9 cellular contexts compared by ENCODE assay signal in the genomic region with DNA sequence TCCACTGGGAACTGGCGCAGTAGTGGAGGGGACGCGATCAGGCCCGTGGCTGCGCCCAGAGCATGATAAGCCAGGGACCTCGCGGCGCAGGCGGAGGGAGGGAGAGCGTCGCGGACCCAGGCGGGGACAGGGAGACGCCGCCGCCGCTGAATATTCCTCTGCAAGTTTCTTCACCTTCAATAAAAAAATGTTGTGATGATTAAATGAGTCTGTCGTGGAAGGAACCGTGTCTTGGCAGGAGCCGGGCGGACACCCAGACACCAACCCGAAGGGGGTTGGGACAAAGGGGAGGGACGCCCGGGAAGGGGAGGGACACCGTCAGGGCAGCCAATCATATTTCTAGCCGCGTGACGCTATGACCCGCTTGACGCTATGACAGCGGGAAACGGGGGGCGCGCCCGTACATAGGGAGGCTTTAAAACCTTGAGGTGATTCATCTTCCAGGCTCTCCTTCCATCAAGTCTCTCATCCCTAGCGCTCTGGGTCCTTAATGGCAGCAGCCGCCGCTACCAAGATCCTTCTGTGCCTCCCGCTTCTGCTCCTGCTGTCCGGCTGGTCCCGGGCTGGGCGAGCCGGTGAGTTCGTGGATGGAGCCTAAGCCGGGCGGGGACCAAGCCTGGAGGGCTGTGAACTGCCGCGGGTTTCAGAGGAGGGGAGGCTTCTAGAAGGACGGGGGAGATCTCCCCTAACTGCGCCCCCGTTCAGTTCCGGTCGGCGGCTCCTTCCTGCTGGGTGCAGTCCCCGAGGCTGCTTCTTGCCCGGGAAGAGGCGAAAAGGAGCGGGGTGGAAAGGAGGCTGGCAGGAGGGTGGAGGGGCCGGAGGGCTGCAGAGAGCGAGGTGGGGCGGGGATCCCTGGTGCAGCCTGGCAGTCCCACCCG. TPM values are rescaled to one million over a fixed set of nuclear protein-coding genes. Genes with fewer than 3 reads are reported as not detected.
DNase-seq lines count a peak whose midpoint lies in the region; ATAC-seq, FAIRE-seq and TF ChIP-seq lines count a peak whose summit lies in the region.
"Had no signal": no experiment of that assay in that cellular context is flagged by ENCODE, and none has a peak within 500 bp of the region (broad histone marks: within the 10 kb centered on the region; RNA-seq: fewer than 3 reads in every experiment).

A gene with protein sequence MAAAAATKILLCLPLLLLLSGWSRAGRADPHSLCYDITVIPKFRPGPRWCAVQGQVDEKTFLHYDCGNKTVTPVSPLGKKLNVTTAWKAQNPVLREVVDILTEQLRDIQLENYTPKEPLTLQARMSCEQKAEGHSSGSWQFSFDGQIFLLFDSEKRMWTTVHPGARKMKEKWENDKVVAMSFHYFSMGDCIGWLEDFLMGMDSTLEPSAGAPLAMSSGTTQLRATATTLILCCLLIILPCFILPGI (plus strand): TSS at position 432 of the 878 bp plus-strand sequence. CDS start 59 bp downstream, at position 491.

- no TSS peak for BruUV-seq in endothelial cell of umbilical vein (replicated peaks; lab: Mats Ljungman, UMichigan)

- no peak for ATAC-seq in GM21825 (IDR thresholded peaks at IDR 0.05; ENCODE audit: unreplicated experiment)

- H3K36me3 ChIP-seq in OCI-LY3 (replicated peaks; ENCODE audit: low read depth, low read length) (no peaks in the 10 kb centered on the region), endothelial cell of umbilical vein (ENCODE audit: control insufficient read depth in 2 of 2, extremely low read depth in 1 of 2, insufficient read depth in 2 of 2, low read length in 2 of 2) (peaks cover 0 to 3% of the 10 kb centered on the region in 2 experiments)

- H4K20me1 ChIP-seq in OCI-LY3 (ENCODE audit: insufficient read depth, low read length) (no peaks in the 10 kb centered on the region), endothelial cell of umbilical vein (replicated peaks; ENCODE audit: control insufficient read depth, extremely low read depth, insufficient read depth, low read length) (no peaks in the 10 kb centered on the region)

- intact Hi-C loops in endothelial cell of umbilical vein (cut with micrococcal nuclease): loop anchor here (1.0 to 2.0 kb wide), 2 partner anchors 19 to 63 kb away; no protein-coding TSS in a partner anchor

- POLR2A ChIA-PET in endothelial cell of umbilical vein (lab: Charles Lee): no interaction called here

- H3K4me2 ChIP-seq in OCI-LY3 (ENCODE audit: low read length): peak within 1 kb of the TSS; percentile 73
- peak within 1 kb of the TSS; percentile 90 for H3K4me2 ChIP-seq in endothelial cell of umbilical vein (ENCODE audit: insufficient read depth, low read length)

- peak; percentile 98 for FAIRE-seq in endothelial cell of umbilical vein (lab: Jason Lieb, UNC)
- FAIRE-seq: TTC549 had no signal

- H3K4me1 ChIP-seq in OCI-LY3 (ENCODE audit: low read length) (peaks cover 19% of the 10 kb centered on the region), endothelial cell of umbilical vein (ENCODE audit: control insufficient read depth, extremely low read depth, insufficient read depth, low read length) (peaks cover 14% of the 10 kb centered on the region)

- H3K9me1 ChIP-seq in endothelial cell of umbilical vein (replicated peaks; ENCODE audit: control insufficient read depth, extremely low read depth, insufficient read depth, low read length): no peaks in the 10 kb centered on the region

- TF ChIP-seq CTCF in OCI-LY3 (IDR thresholded peaks at IDR 0.05; ENCODE audit: low read depth, low read length) (no peak), endothelial cell of umbilical vein (IDR thresholded peaks at IDR 0.05; ENCODE audit: extremely low read depth in 1 of 2, insufficient read depth in 1 of 2, low read depth in 1 of 2, low read length in 2 of 2) (no peak)

- DNase-seq in D341Med (ENCODE audit: low spot score) (peak; percentile 87), HUDEP-2 (lab: John Stamatoyannopoulos, UW; ENCODE audit: unreplicated experiment in 76 of 76) (peak in 62 of 76 experiments; percentile 20 to 84 (median 64)), endothelial cell of umbilical vein (ENCODE audit: low read depth, low spot score) (peak; percentile 97), midbrain (lab: John Stamatoyannopoulos, UW) (peak; percentile 69)
- DNase-seq in activated CD8-positive, alpha-beta memory T cell treated with anti-CD3 and anti-CD28 coated beads, Interleukin-2, amount 50 U/mL, for 48 hours: peak; percentile 89
- DNase-seq in stimulated activated CD8-positive, alpha-beta memory T cell treated with anti-CD3 and anti-CD28 coated beads, Interleukin-12 subunit alpha, Interleukin-12 subunit beta, amount 100 ng/mL, for 4 hours (ENCODE audit: low read depth): peak; percentile 84

- H2AFZ ChIP-seq in OCI-LY3 (ENCODE audit: low read depth, low read length) (peak within 1 kb of the TSS; percentile 91; the same call in 1 of the 2 replicates), endothelial cell of umbilical vein (ENCODE audit: low read depth, low read length) (peak within 1 kb of the TSS; percentile 95)

- H3K27ac ChIP-seq in OCI-LY3 (ENCODE audit: low read length) (no peak within 1 kb of the TSS), endothelial cell of umbilical vein (ENCODE audit: insufficient read depth, low read depth, low read length) (peak within 1 kb of the TSS; percentile 34)

- H3K9me3 ChIP-seq in OCI-LY3 (ENCODE audit: insufficient read depth, low read length): no peaks in the 10 kb centered on the region
- H3K9me3 ChIP-seq in endothelial cell of umbilical vein (replicated peaks; ENCODE audit: control insufficient read depth, insufficient read depth, low read length): no peaks in the 10 kb centered on the region

- H3K79me2 ChIP-seq in OCI-LY3 (ENCODE audit: low read length): no peaks in the 10 kb centered on the region
- no peaks in the 10 kb centered on the region for H3K79me2 ChIP-seq in endothelial cell of umbilical vein (ENCODE audit: control insufficient read depth, insufficient read depth, low read length)

- H3K27me3 ChIP-seq in OCI-LY3 (ENCODE audit: low read depth, low read length) (peaks cover 28% of the 10 kb centered on the region), endothelial cell of umbilical vein (ENCODE audit: control insufficient read depth in 2 of 2, insufficient read depth in 2 of 2, low read length in 2 of 2) (peaks cover 28 to 37% of the 10 kb centered on the region in 2 experiments)

- peak within 1 kb of the TSS; percentile 80 for H3K4me3 ChIP-seq in OCI-LY3 (ENCODE audit: low read length)
- peak within 1 kb of the TSS; percentile 72 to 84 (median 73) for H3K4me3 ChIP-seq in endothelial cell of umbilical vein (replicated peaks in 1 of 3; ENCODE audit: insufficient read depth in 1 of 3, low read depth in 1 of 3, low read length in 3 of 3)

- peak within 1 kb of the TSS; percentile 38 for H3K9ac ChIP-seq in OCI-LY3 (ENCODE audit: low read length)
- H3K9ac ChIP-seq in endothelial cell of umbilical vein (replicated peaks; ENCODE audit: extremely low read depth, insufficient read depth, low read length): peak within 1 kb of the TSS; percentile 74

- dilution Hi-C loops in endothelial cell of umbilical vein (cut with MboI; ENCODE audit: extremely low pct_ligation_motif_present, low sequenced_read_pairs): no loop called here

- TF ChIP-seq POLR2A in endothelial cell of umbilical vein (IDR thresholded peaks at IDR 0.05; ENCODE audit: low read depth, low read length): peak; percentile 98

- CTCF ChIA-PET in endothelial cell of umbilical vein (lab: Charles Lee): interaction anchor here (1.0 to 1.3 kb wide), 2 partner anchors 19 to 75 kb away, joined by 3 to 8 read pairs; no protein-coding TSS in a partner anchor

TF ChIP-seq in endothelial cell of umbilical vein, 7 proteins besides CTCF, POLR2A, EP300 and RAD21:
- TF ChIP-seq POLR2AphosphoS5 (IDR thresholded peaks at IDR 0.05; ENCODE audit: insufficient read depth, low read depth, low read length) (peak; percentile 90), EZH2 (IDR thresholded peaks at IDR 0.05; ENCODE audit: borderline replicate concordance, low read depth, low read length, severe bottlenecking) (peak; percentile 26), FOS (IDR thresholded peaks at IDR 0.05; ENCODE audit: borderline replicate concordance, insufficient read depth, low read length) (peak; percentile 48), GATA2 (IDR thresholded peaks at IDR 0.05; ENCODE audit: insufficient read depth, insufficient read length, low read depth, low read length) (no peak)

RNA-seq across cellular contexts. Expression of the gene that starts here (rescaled TPM):
- 7.0 and 14.0 TPM in 2 replicates for total RNA-seq in endothelial cell of umbilical vein
- 22.8 and 26.4 TPM in 2 replicates for polyA plus RNA-seq in endothelial cell of umbilical vein
- 20.7 and 22.3 TPM in 2 replicates for polyA plus RNA-seq in endothelial cell of umbilical vein (2011; cell fraction: cytosol; rRNA removed)
- 10.9 and 12.0 TPM in 2 replicates for polyA plus RNA-seq in endothelial cell of umbilical vein (2011; cell fraction: nucleus; rRNA removed)
- 9.9 and 10.3 TPM in 2 replicates for polyA plus RNA-seq in endothelial cell of umbilical vein (2012)
- polyA minus RNA-seq in endothelial cell of umbilical vein: 12.2 and 14.6 TPM in 2 replicates
- polyA minus RNA-seq in endothelial cell of umbilical vein (2011; cell fraction: cytosol; rRNA and poly(A)+ RNA removed): not detected
- 1.7 and 2.7 TPM in 2 replicates for polyA minus RNA-seq in endothelial cell of umbilical vein (2011; cell fraction: nucleus; rRNA and poly(A)+ RNA removed)
